27 cellular contexts compared by ENCODE assay signal in the genomic region with DNA sequence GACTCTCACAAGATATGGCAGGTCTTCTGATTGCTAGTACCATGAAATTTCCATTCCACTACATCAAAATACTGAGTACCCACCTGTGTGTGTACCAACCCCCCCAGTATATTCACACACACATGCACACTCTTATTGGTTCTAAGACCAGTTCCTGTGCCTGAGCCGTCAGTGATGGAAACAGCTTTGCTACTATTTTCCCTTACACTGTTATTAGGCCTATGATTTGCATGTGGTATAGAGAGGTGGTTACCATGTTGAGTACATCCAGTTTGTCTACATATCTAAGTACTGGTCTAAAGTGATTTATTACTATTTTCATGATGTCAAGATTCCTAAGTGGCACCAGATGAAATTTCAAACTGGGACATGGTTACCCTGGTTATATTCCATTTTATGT.
DNase-seq lines count a peak whose midpoint lies in the region; ATAC-seq, FAIRE-seq and TF ChIP-seq lines count a peak whose summit lies in the region.
"Had no signal": no experiment of that assay in that cellular context is flagged by ENCODE, and none has a peak within 500 bp of the region (broad histone marks: within the 10 kb centered on the region; RNA-seq: fewer than 3 reads in every experiment).

No MANE protein-coding gene starts in this region.

- H4K20me1 ChIP-seq in GM12878 (ENCODE audit: control insufficient read depth, insufficient read depth) = no peaks in the 10 kb centered on the region

- H3K79me2 ChIP-seq in GM12878 (ENCODE audit: control insufficient read depth, insufficient read depth, low read length) = no peaks in the 10 kb centered on the region

- CTCF ChIA-PET in GM12878 (lab: Yijun Ruan, JAX) = interaction anchor here (1.2 kb wide), 1 partner anchor 14 kb away, joined by 3 read pairs; no protein-coding TSS in a partner anchor

- no peak overlapping the region for H3K9ac ChIP-seq in GM12878 (ENCODE audit: control insufficient read depth, insufficient read depth, low read length)

- WGBS in GM12878 (ENCODE audit: insufficient coverage, insufficient replicate concordance, low lambda C conversion rate, missing lambda C conversion rate) = 0% methylated on average over 1 of the region's 1 CpG

- no peak for TF ChIP-seq RAD21 in GM12878 (IDR thresholded peaks at IDR 0.05; ENCODE audit: insufficient read depth, low read depth, low read length)

- RAD21 ChIA-PET in GM12878 (lab: Charles Lee; ENCODE audit: unreplicated experiment) = no interaction called here

- BruUV-seq in GM12878 (replicated peaks; lab: Mats Ljungman, UMichigan) = no TSS peak

- no peak overlapping the region for H3K4me3 Mint-ChIP-seq in stimulated activated naive B cell treated with anti-CD40 and anti-IgM and Interleukin-4, amounts not matched to agents 10 μg/mL and 1 μg/mL and 100 μg/mL, for 72 hours
- H3K4me3 Mint-ChIP-seq: activated naive CD8-positive, alpha-beta T cell treated with anti-CD3 and anti-CD28 coated beads, Interleukin-2, amount 10 ng/mL, durations not matched to agents 7 days and 5 days; activated T-helper 17 cell treated with anti-CD3 and anti-CD28 coated beads, Interleukin-2, amount 50 U/mL, for 72 hours; brain; CD8-positive, alpha-beta T cell; naive thymus-derived CD4-positive, alpha-beta T cell had no signal

- H3K36me3 ChIP-seq in GM12878 (ENCODE audit: control insufficient read depth in 2 of 2, insufficient read depth in 2 of 2, low read length in 1 of 2) = no peaks in the 10 kb centered on the region
- H3K36me3 ChIP-seq: right atrium auricular region had no signal

- no peak for TF ChIP-seq CTCF in GM12878 (IDR thresholded peaks at IDR 0.05 in 2 of 3, conservative IDR thresholded peaks at IDR 0.05 in 1 of 3; ENCODE audit: control insufficient read depth in 2 of 3, extremely low read depth in 1 of 3, insufficient read depth in 1 of 3, low read depth in 3 of 3, low read length in 3 of 3)

- POLR2A ChIA-PET in GM12878 (lab: Charles Lee) = no interaction called here

- SMC1A ChIA-PET in GM12878 (lab: Charles Lee; ENCODE audit: uncharacterized antibody, unreplicated experiment) = no interaction called here

- no peak overlapping the region for H2AFZ ChIP-seq in GM12878 (ENCODE audit: control insufficient read depth, low read depth, low read length)

- H3K9me3 Mint-ChIP-seq in stimulated activated naive B cell treated with anti-CD40 and anti-IgM and Interleukin-4, amounts not matched to agents 10 μg/mL and 1 μg/mL and 100 μg/mL, for 72 hours = no peaks in the 10 kb centered on the region
- H3K9me3 Mint-ChIP-seq: activated naive CD8-positive, alpha-beta T cell treated with anti-CD3 and anti-CD28 coated beads, Interleukin-2, amount 10 ng/mL, durations not matched to agents 7 days and 5 days; activated T-helper 17 cell treated with anti-CD3 and anti-CD28 coated beads, Interleukin-2, amount 50 U/mL, for 72 hours; CD8-positive, alpha-beta T cell had no signal

- H3K9me3 ChIP-seq in GM12878 (replicated peaks; ENCODE audit: control insufficient read depth, insufficient read depth, low read length) = no peaks in the 10 kb centered on the region
- H3K9me3 ChIP-seq: right atrium auricular region had no signal

- no peak overlapping the region for H3K4me3 ChIP-seq in GM12878
- H3K4me3 ChIP-seq: right atrium auricular region had no signal

- in situ Hi-C loops in GM12878 (cut with MboI) = no loop called here

- TF ChIP-seq EP300 in GM12878 (IDR thresholded peaks at IDR 0.05; ENCODE audit: borderline replicate concordance in 1 of 2, control insufficient read depth in 1 of 2, low read depth in 2 of 2, low read length in 2 of 2) = no peak

- no peaks in the 10 kb centered on the region for H3K4me1 Mint-ChIP-seq in stimulated activated naive B cell treated with anti-CD40 and anti-IgM and Interleukin-4, amounts not matched to agents 10 μg/mL and 1 μg/mL and 100 μg/mL, for 72 hours
- H3K4me1 Mint-ChIP-seq: activated naive CD8-positive, alpha-beta T cell treated with anti-CD3 and anti-CD28 coated beads, Interleukin-2, amount 10 ng/mL, durations not matched to agents 7 days and 5 days; activated T-helper 17 cell treated with anti-CD3 and anti-CD28 coated beads, Interleukin-2, amount 50 U/mL, for 72 hours; brain; naive thymus-derived CD4-positive, alpha-beta T cell had no signal

- no peak overlapping the region for H3K4me2 ChIP-seq in GM12878 (ENCODE audit: control insufficient read depth, insufficient read depth)

- H3K36me3 Mint-ChIP-seq in stimulated activated naive B cell treated with anti-CD40 and anti-IgM and Interleukin-4, amounts not matched to agents 10 μg/mL and 1 μg/mL and 100 μg/mL, for 72 hours = no peaks in the 10 kb centered on the region
- H3K36me3 Mint-ChIP-seq: activated naive CD8-positive, alpha-beta T cell treated with anti-CD3 and anti-CD28 coated beads, Interleukin-2, amount 10 ng/mL, durations not matched to agents 7 days and 5 days; brain; CD8-positive, alpha-beta T cell; naive thymus-derived CD4-positive, alpha-beta T cell had no signal

- H3K27ac Mint-ChIP-seq in stimulated activated naive B cell treated with anti-CD40 and anti-IgM and Interleukin-4, amounts not matched to agents 10 μg/mL and 1 μg/mL and 100 μg/mL, for 72 hours = no peak overlapping the region
- H3K27ac Mint-ChIP-seq: activated naive CD8-positive, alpha-beta T cell treated with anti-CD3 and anti-CD28 coated beads, Interleukin-2, amount 10 ng/mL, durations not matched to agents 7 days and 5 days; activated T-helper 17 cell treated with anti-CD3 and anti-CD28 coated beads, Interleukin-2, amount 50 U/mL, for 72 hours; brain; CD8-positive, alpha-beta T cell; naive thymus-derived CD4-positive, alpha-beta T cell had no signal

- no peak for FAIRE-seq in GM12878 (lab: Jason Lieb, UNC)

- H3K27me3 ChIP-seq in GM12878 (replicated peaks in 1 of 2; ENCODE audit: control insufficient read depth in 2 of 2, insufficient read depth in 2 of 2, low read length in 1 of 2) = no peaks in the 10 kb centered on the region
- H3K27me3 ChIP-seq: right atrium auricular region had no signal

- no peak overlapping the region for H3K27ac ChIP-seq in GM12878 (ENCODE audit: control insufficient read depth, insufficient read depth)
- H3K27ac ChIP-seq: HL-60, right atrium auricular region had no signal

- no peaks in the 10 kb centered on the region for H3K4me1 ChIP-seq in GM12878 (ENCODE audit: control insufficient read depth, insufficient read depth, low read length)
- H3K4me1 ChIP-seq: right atrium auricular region had no signal

- ATAC-seq in GM19023 (IDR thresholded peaks at IDR 0.05; ENCODE audit: unreplicated experiment) (peak; percentile 79), HG02571 (IDR thresholded peaks at IDR 0.05; ENCODE audit: unreplicated experiment) (peak; percentile 62), HG03342 (IDR thresholded peaks at IDR 0.05; ENCODE audit: unreplicated experiment) (peak; percentile 85), GM12878 (peak; percentile 42; the same call in 1 of the 3 replicates)
- no peak for ATAC-seq in stimulated activated naive B cell treated with anti-CD40 and anti-IgM and Interleukin-4, amounts not matched to agents 10 μg/mL and 1 μg/mL and 100 μg/mL, for 72 hours (replicated peaks)
- ATAC-seq: activated T-helper 17 cell treated with anti-CD3 and anti-CD28 coated beads, Interleukin-2, amount 50 U/mL, for 72 hours; CD8-positive, alpha-beta T cell; HCT116; left cardiac atrium; naive thymus-derived CD4-positive, alpha-beta T cell; PC-3 had no signal

- H3K27me3 Mint-ChIP-seq in stimulated activated naive B cell treated with anti-CD40 and anti-IgM and Interleukin-4, amounts not matched to agents 10 μg/mL and 1 μg/mL and 100 μg/mL, for 72 hours = no peaks in the 10 kb centered on the region
- H3K27me3 Mint-ChIP-seq: activated naive CD8-positive, alpha-beta T cell treated with anti-CD3 and anti-CD28 coated beads, Interleukin-2, amount 10 ng/mL, durations not matched to agents 7 days and 5 days; activated T-helper 17 cell treated with anti-CD3 and anti-CD28 coated beads, Interleukin-2, amount 50 U/mL, for 72 hours; naive thymus-derived CD4-positive, alpha-beta T cell had no signal

- no peak for DNase-seq in GM12878 (ENCODE audit: low read depth, low spot score)
- DNase-seq in glomerular visceral epithelial cell (ENCODE audit: extremely low spot score) = no peak
- DNase-seq in NCI-H510A (lab: John Stamatoyannopoulos, UW) = no peak
- DNase-seq in stimulated activated naive B cell treated with anti-CD40 and anti-IgM and Interleukin-4, amounts not matched to agents 10 μg/mL and 1 μg/mL and 100 μg/mL, for 72 hours = no peak
- DNase-seq in NCI-H128 (lab: John Stamatoyannopoulos, UW; ENCODE audit: unreplicated experiment) = no peak
- DNase-seq: activated CD4-positive, alpha-beta T cell treated with anti-CD3 and anti-CD28 coated beads for 4 hours; activated naive CD8-positive, alpha-beta T cell treated with anti-CD3 and anti-CD28 coated beads, Interleukin-2, amount 10 ng/mL, durations not matched to agents 7 days and 5 days; CD8-positive, alpha-beta T cell; left cardiac atrium; mesendoderm; naive thymus-derived CD4-positive, alpha-beta T cell; NCI-H1417 treated with DMSO at 0.1 percent for 48 hours; NCI-H2107; NCI-H82; PC-3; SHP77; stimulated activated CD8-positive, alpha-beta memory T cell treated with anti-CD3 and anti-CD28 coated beads, Interleukin-4, amount 100 ng/mL, for 48 hours; substantia nigra; T-helper 1 cell had no signal

- no peak for TF ChIP-seq POLR2A in GM12878 (IDR thresholded peaks at IDR 0.05; ENCODE audit: low read depth, low read length)

- intact Hi-C loops in GM12878 (cut with micrococcal nuclease; ENCODE audit: unreplicated experiment) = no loop called here

TF ChIP-seq in GM12878, 131 proteins besides CTCF, POLR2A, EP300 and RAD21 (continues in another document):
- no peak for TF ChIP-seq HDGF (IDR thresholded peaks at IDR 0.05)
- TF ChIP-seq POLR2AphosphoS5 (IDR thresholded peaks at IDR 0.05; ENCODE audit: low read length) = no peak
- TF ChIP-seq NR2F1 (conservative IDR thresholded peaks at IDR 0.05) = no peak
- no peak for TF ChIP-seq MTA2 (IDR thresholded peaks at IDR 0.05; ENCODE audit: low read depth)
- TF ChIP-seq GATAD2B (conservative IDR thresholded peaks at IDR 0.05; ENCODE audit: low read depth) = no peak
- TF ChIP-seq MXI1 (IDR thresholded peaks at IDR 0.05; ENCODE audit: low read depth, low read length) = no peak
- TF ChIP-seq ESRRA (IDR thresholded peaks at IDR 0.05; ENCODE audit: low read length) = no peak
- no peak for TF ChIP-seq ZNF274 (IDR thresholded peaks at IDR 0.05; ENCODE audit: insufficient read depth, insufficient read length)
- no peak for TF ChIP-seq BRCA1 (IDR thresholded peaks at IDR 0.05; ENCODE audit: low read depth, low read length)

Comparison
In these comparisons a context has a peak if more than half of its experiments do, and no peak if none do; other contexts are left out.
1. ATAC-seq: peak in GM19023 (single experiment), HG02571 (single experiment), HG03342 (single experiment) and GM12878 (single experiment); none in stimulated activated naive B cell treated with anti-CD40 and anti-IgM and Interleukin-4, amounts not matched to agents 10 μg/mL and 1 μg/mL and 100 μg/mL, for 72 hours (0 of 2).